20 cellular contexts compared by ENCODE assay signal in genomic region chr22:19865141-19865829, GRCh38. TPM values are rescaled to one million over a fixed set of nuclear protein-coding genes. Genes with fewer than 3 reads are reported as not detected.
DNase-seq lines count a peak whose midpoint lies in the region; ATAC-seq and TF ChIP-seq lines count a peak whose summit lies in the region.
"Had no signal": no experiment of that assay in that cellular context is flagged by ENCODE, and none has a peak within 500 bp of the region (broad histone marks: within the 10 kb centered on the region; RNA-seq: fewer than 3 reads in every experiment).

No MANE protein-coding gene starts in this region.

- intact Hi-C loops in lower lobe of right lung (cut with DNase I) (no loop called here), upper lobe of right lung (cut with DNase I) (no loop called here)

- CTCF ChIA-PET in HEK293 (lab: Yijun Ruan, JAX), result interaction anchor here (0.8 to 1.4 kb wide), 4 partner anchors 9 to 135 kb away, joined by 3 to 10 read pairs (median 5); no protein-coding TSS in a partner anchor

- no peak overlapping the region for H3K27ac ChIP-seq in HEK293 (ENCODE audit: extremely low read depth, low read depth, low read length)
- no peak overlapping the region for H3K27ac ChIP-seq in lower lobe of right lung
- H3K27ac ChIP-seq in upper lobe of right lung, result no peak overlapping the region

- H3K4me3 ChIP-seq in HEK293 (ENCODE audit: low read depth, low read length) (no peak overlapping the region), lower lobe of right lung (no peak overlapping the region), upper lobe of right lung (no peak overlapping the region)

- H3K9me3 ChIP-seq in HEK293 (ENCODE audit: control insufficient read depth, insufficient read depth, low read depth, low read length), result no peaks in the 10 kb centered on the region
- H3K9me3 ChIP-seq in lower lobe of right lung, result no peaks in the 10 kb centered on the region
- H3K9me3 ChIP-seq in upper lobe of right lung, result no peaks in the 10 kb centered on the region
- H3K9me3 ChIP-seq: BE2C had no signal

- POLR2A ChIA-PET in HEK293 (lab: Yijun Ruan, JAX), result interaction anchor here (1.3 to 1.5 kb wide), 3 partner anchors 9 to 16 kb away, joined by 4 to 8 read pairs (median 5); no protein-coding TSS in a partner anchor

- H3K4me1 ChIP-seq in HEK293 (ENCODE audit: control insufficient read depth, insufficient read depth, low read length) (no peaks in the 10 kb centered on the region), lower lobe of right lung (no peaks in the 10 kb centered on the region), upper lobe of right lung (no peaks in the 10 kb centered on the region)

- H3K27me3 ChIP-seq in lower lobe of right lung (ENCODE audit: low read depth) (no peaks in the 10 kb centered on the region), upper lobe of right lung (no peaks in the 10 kb centered on the region)
- H3K27me3 ChIP-seq: BE2C had no signal

- no peaks in the 10 kb centered on the region for H3K36me3 ChIP-seq in HEK293 (ENCODE audit: control insufficient read depth in 2 of 2, insufficient read depth in 1 of 2, low read length in 2 of 2)
- no peaks in the 10 kb centered on the region for H3K36me3 ChIP-seq in lower lobe of right lung
- no peaks in the 10 kb centered on the region for H3K36me3 ChIP-seq in upper lobe of right lung
- H3K36me3 ChIP-seq: BE2C had no signal

- ATAC-seq in lower lobe of right lung, result no peak
- peak; percentile 60 for ATAC-seq in upper lobe of right lung
- no peak for ATAC-seq in HG03280 (IDR thresholded peaks at IDR 0.05; ENCODE audit: unreplicated experiment)

- DNase-seq in astrocyte of the hippocampus (ENCODE audit: low read depth, low spot score) (peak; percentile 55), lower lobe of right lung (peak; percentile 39), upper lobe of right lung (peak; percentile 19), RPMI8226 (no peak), NCI-H146 treated with DMSO at 0.1 percent for 48 hours (lab: John Stamatoyannopoulos, UW; ENCODE audit: unreplicated experiment) (no peak)
- DNase-seq: BE2C; CD4-positive, CD25-positive, alpha-beta regulatory T cell; DMS79 treated with DMSO at 0.1 percent for 48 hours; GOT3; HCEC 1CT; MV-4-11; NCI-H1105 treated with DMSO at 0.1 percent for 48 hours; NCI-H1694 treated with DMSO at 0.1 percent for 48 hours; NCI-H2081 treated with DMSO at 0.1 percent for 48 hours; NCI-H2171 treated with DMSO at 0.1 percent for 48 hours; NCI-H446; OCI-M1; Right ventricle myocardium superior had no signal

- TF ChIP-seq CTCF in HEK293 (tag by site-specific recombination; IDR thresholded peaks at IDR 0.05) (no peak), lower lobe of right lung (IDR thresholded peaks at IDR 0.05) (no peak), upper lobe of right lung (IDR thresholded peaks at IDR 0.05) (no peak)

TF ChIP-seq in HEK293, 187 proteins besides CTCF, POLR2A, EP300 and RAD21:
- TF ChIP-seq PRDM1 (tag by site-specific recombination; IDR thresholded peaks at IDR 0.05), result 0 out of 2 replicates have a peak, but pooled peaks have one; percentile 43
- TF ChIP-seq HOXC10 (CRISPR knock-in tag; IDR thresholded peaks at IDR 0.05), result no peak

RNA-seq across cellular contexts. Expression of gene GNB1L, which starts 10.6 kb away (rescaled TPM):
- 6.0 TPM for total RNA-seq in lower lobe of right lung
- 7.8 TPM for total RNA-seq in upper lobe of right lung

RNA-seq across cellular contexts. Expression of gene RTL10, which starts 10.6 kb away (rescaled TPM):
- total RNA-seq in lower lobe of right lung (24.3 TPM), upper lobe of right lung (20.5 TPM)

Comparison
In these comparisons a context has a peak if more than half of its experiments do, and no peak if none do; other contexts are left out.
1. DNase-seq: peak in astrocyte of the hippocampus (single experiment), lower lobe of right lung (single experiment) and upper lobe of right lung (single experiment); none in RPMI8226 (single experiment) and NCI-H146 treated with DMSO at 0.1 percent for 48 hours (single experiment).